Comparison of ENCODE assay signal across 9 cellular contexts in the genomic region with DNA sequence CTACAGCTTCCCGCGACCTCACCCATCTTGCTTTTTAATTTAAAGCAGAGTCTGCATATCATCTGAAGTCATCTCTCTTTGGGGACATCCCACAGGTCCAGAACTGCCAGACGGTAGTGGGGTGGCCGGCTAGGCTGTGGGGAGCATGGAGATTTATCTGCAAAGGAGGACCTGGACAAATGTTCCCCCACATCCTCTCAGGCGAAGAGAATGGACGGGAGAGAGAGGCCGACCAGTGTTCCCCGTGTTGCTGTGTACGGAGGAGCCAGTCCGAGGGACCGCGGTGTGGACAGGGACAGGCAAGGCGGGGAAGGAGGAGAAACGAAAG. TPM values are rescaled to one million over a fixed set of nuclear protein-coding genes. Genes with fewer than 3 reads are reported as not detected.
DNase-seq lines count a peak whose midpoint lies in the region; ATAC-seq, FAIRE-seq and TF ChIP-seq lines count a peak whose summit lies in the region.
"Had no signal": no experiment of that assay in that cellular context is flagged by ENCODE, and none has a peak within 500 bp of the region (broad histone marks: within the 10 kb centered on the region; RNA-seq: fewer than 3 reads in every experiment).

No MANE protein-coding gene starts in this region.

- H3K9me3 Mint-ChIP-seq in HFFc6 = no peaks in the 10 kb centered on the region

- no peaks in the 10 kb centered on the region for H3K9me3 ChIP-seq in ascending aorta
- H3K9me3 ChIP-seq in kidney (ENCODE audit: control insufficient read depth in 1 of 2, low read length in 2 of 2) = no peaks in the 10 kb centered on the region
- H3K9me3 ChIP-seq in smooth muscle cell (replicated peaks; ENCODE audit: low read depth) = no peaks in the 10 kb centered on the region
- no peaks in the 10 kb centered on the region for H3K9me3 ChIP-seq in MM.1S (replicated peaks; ENCODE audit: insufficient read depth, low read length)

- H3K4me1 Mint-ChIP-seq in HFFc6 (ENCODE audit: low read depth) = peaks cover 29% of the 10 kb centered on the region

- H2AFZ ChIP-seq in smooth muscle cell (ENCODE audit: low read depth) (no peak overlapping the region), MM.1S (ENCODE audit: low read length) (no peak overlapping the region)

- no peak for FAIRE-seq in kidney (lab: Jason Lieb, UNC)

- peaks cover 28% of the 10 kb centered on the region for H3K27me3 Mint-ChIP-seq in HFFc6 (ENCODE audit: insufficient read depth)

- no peaks in the 10 kb centered on the region for H3K79me2 ChIP-seq in smooth muscle cell (ENCODE audit: low read depth)
- H3K79me2 ChIP-seq in MM.1S (ENCODE audit: low read length) = no peaks in the 10 kb centered on the region

- H3K4me2 ChIP-seq in smooth muscle cell = peak overlapping the region; percentile 82
- H3K4me2 ChIP-seq in MM.1S (ENCODE audit: low read depth, low read length) = no peak overlapping the region

- H3K4me3 Mint-ChIP-seq in HFFc6 = peak overlapping the region; percentile 84

- DNase-seq in HFFc6 (no peak), ascending aorta (ENCODE audit: low spot score in 2 of 2) (no peak), kidney (no peak), smooth muscle cell (lab: John Stamatoyannopoulos, UW; ENCODE audit: unreplicated experiment) (no peak), GDM1 (lab: John Stamatoyannopoulos, UW) (no peak), inferior parietal cortex (ENCODE audit: extremely low spot score) (no peak), MM.1S (no peak)

- H3K9me2 ChIP-seq in MM.1S (replicated peaks; ENCODE audit: insufficient read depth, low read length) = no peaks in the 10 kb centered on the region

- H3K4me3 ChIP-seq in ascending aorta = peak overlapping the region; percentile 54 to 88
- H3K4me3 ChIP-seq in kidney (ENCODE audit: low read length in 2 of 2) = peak overlapping the region; percentile 43 to 65
- peak overlapping the region; percentile 45 for H3K4me3 ChIP-seq in smooth muscle cell
- no peak overlapping the region for H3K4me3 ChIP-seq in MM.1S (ENCODE audit: low read length)

- H4K20me1 ChIP-seq in smooth muscle cell (ENCODE audit: low read depth) (no peaks in the 10 kb centered on the region), MM.1S (ENCODE audit: insufficient read depth, low read length) (no peaks in the 10 kb centered on the region)

- H3K27ac Mint-ChIP-seq in HFFc6 = no peak overlapping the region

- H3K36me3 ChIP-seq in ascending aorta = no peaks in the 10 kb centered on the region
- no peaks in the 10 kb centered on the region for H3K36me3 ChIP-seq in kidney (ENCODE audit: control insufficient read depth in 1 of 2, insufficient read depth in 2 of 2, low read length in 2 of 2)
- no peaks in the 10 kb centered on the region for H3K36me3 ChIP-seq in smooth muscle cell (ENCODE audit: low read depth)
- no peaks in the 10 kb centered on the region for H3K36me3 ChIP-seq in MM.1S (replicated peaks; ENCODE audit: insufficient read depth, low read length)

- H3F3A ChIP-seq in smooth muscle cell (ENCODE audit: low read depth) = peaks cover 1% of the 10 kb centered on the region
- H3F3A ChIP-seq in MM.1S (ENCODE audit: insufficient read depth, low read length) = no peaks in the 10 kb centered on the region

- peaks cover 6% of the 10 kb centered on the region; the same call in 1 of the 2 replicates for H3K36me3 Mint-ChIP-seq in HFFc6 (ENCODE audit: low read depth)

- peaks cover 6 to 12% of the 10 kb centered on the region in 2 donors for H3K4me1 ChIP-seq in ascending aorta
- peaks cover 0 to 5% of the 10 kb centered on the region in 2 donors for H3K4me1 ChIP-seq in kidney (ENCODE audit: control insufficient read depth in 1 of 2, insufficient read depth in 1 of 2, low read depth in 1 of 2, low read length in 2 of 2)
- H3K4me1 ChIP-seq in smooth muscle cell (ENCODE audit: low read depth) = peaks cover 6% of the 10 kb centered on the region
- no peaks in the 10 kb centered on the region for H3K4me1 ChIP-seq in MM.1S (ENCODE audit: low read length)

- H3K9ac ChIP-seq in kidney (ENCODE audit: low read length in 2 of 2) (peak overlapping the region in 1 of 2 donors; percentile 67), smooth muscle cell (ENCODE audit: low read depth) (no peak overlapping the region), MM.1S (ENCODE audit: low read length) (no peak overlapping the region)

- H3K27ac ChIP-seq in ascending aorta (peak overlapping the region; percentile 88 to 96), kidney (ENCODE audit: low read depth in 2 of 2, low read length in 2 of 2) (peak overlapping the region; percentile 11 to 74), smooth muscle cell (ENCODE audit: low read depth) (no peak overlapping the region), MM.1S (ENCODE audit: low read length) (no peak overlapping the region)

- intact Hi-C loops in ascending aorta (cut with DNase I) (loop anchor here (2.0 to 10.0 kb wide), 2 partner anchors 51 to 553 kb away; a partner anchor contains a TSS), kidney (cut with DNase I) (no loop called here)

- no peak for ATAC-seq in GM18870 (IDR thresholded peaks at IDR 0.05; ENCODE audit: unreplicated experiment)

- 17% methylated on average over 14 of the region's 14 CpGs for WGBS in smooth muscle cell (ENCODE audit: low lambda C conversion rate)

- no peak for TF ChIP-seq CTCF in HFFc6 (IDR thresholded peaks at IDR 0.05)
- no peak for TF ChIP-seq CTCF in ascending aorta (IDR thresholded peaks at IDR 0.05)
- no peak for TF ChIP-seq CTCF in kidney (IDR thresholded peaks at IDR 0.05; ENCODE audit: borderline replicate concordance, extremely low read depth, insufficient read depth)
- TF ChIP-seq CTCF in smooth muscle cell (IDR thresholded peaks at IDR 0.05; ENCODE audit: borderline replicate concordance, insufficient read depth, poor library complexity, severe bottlenecking) = no peak
- no peak for TF ChIP-seq CTCF in MM.1S (IDR thresholded peaks at IDR 0.05; ENCODE audit: low read length)

- H3K27me3 ChIP-seq in ascending aorta (no peaks in the 10 kb centered on the region), smooth muscle cell (ENCODE audit: low read depth) (peaks cover 61% of the 10 kb centered on the region), MM.1S (replicated peaks; ENCODE audit: insufficient read depth, low read length) (peaks cover 71% of the 10 kb centered on the region)

RNA-seq across cellular contexts. Expression of a gene that starts 0.7 kb away (rescaled TPM):
- total RNA-seq in HFFc6 (2021; fragmentation: NEBNext Ultra II Directional; extraction: Animal tissue kit (Norgen Biotek cat#: 25700)) = under 1 TPM in 5 of 6 experiments, not detected in 1; 0.21 to 0.41 (median 0.28) TPM
- total RNA-seq in ascending aorta (105 TPM), kidney (27.9 TPM), smooth muscle cell (not detected in 2 replicates)
- polyA plus RNA-seq in kidney (ENCODE audit: insufficient read depth, low read depth, low replicate concordance) (15.3 TPM), smooth muscle cell (0.19 TPM in 1 of 2 replicates, not detected in the other)

RNA-seq across cellular contexts. Expression of a gene that starts 6.2 kb away (rescaled TPM):
- total RNA-seq in HFFc6 (2021; fragmentation: NEBNext Ultra II Directional; extraction: Animal tissue kit (Norgen Biotek cat#: 25700)) = 100 to 1,000 TPM; 192 to 469 (median 458) TPM
- total RNA-seq in ascending aorta (456 TPM), kidney (258 TPM), smooth muscle cell (0.67 and 2.0 TPM in 2 replicates)
- polyA plus RNA-seq in kidney (ENCODE audit: insufficient read depth, low read depth, low replicate concordance) (191 TPM), smooth muscle cell (2.2 and 10.3 TPM in 2 replicates)

RNA-seq across cellular contexts. Expression of a gene that starts 6.7 kb away (rescaled TPM):
- 1 to 10 TPM in 1 of 6 experiments, under 1 TPM in 1, not detected in 4; 0.50 to 1.5 TPM for total RNA-seq in HFFc6 (2021; fragmentation: NEBNext Ultra II Directional; extraction: Animal tissue kit (Norgen Biotek cat#: 25700))
- total RNA-seq in ascending aorta = 183 TPM
- total RNA-seq in kidney = 19.8 TPM
- 3.1 TPM for polyA plus RNA-seq in kidney (ENCODE audit: insufficient read depth, low read depth, low replicate concordance)
- total RNA-seq in smooth muscle cell = not detected in 2 replicates
- polyA plus RNA-seq in smooth muscle cell = not detected in 2 replicates

RNA-seq across cellular contexts. Expression of a gene that starts 19.9 kb away (rescaled TPM):
- not detected for total RNA-seq in HFFc6 (2021; fragmentation: NEBNext Ultra II Directional; extraction: Animal tissue kit (Norgen Biotek cat#: 25700))
- not detected for total RNA-seq in ascending aorta
- total RNA-seq in kidney = not detected
- polyA plus RNA-seq in kidney (ENCODE audit: insufficient read depth, low read depth, low replicate concordance) = not detected
- total RNA-seq in smooth muscle cell = not detected in 2 replicates
- polyA plus RNA-seq in smooth muscle cell = not detected in 2 replicates
- total RNA-seq: dermis microvascular lymphatic vessel endothelial cell had no signal

RNA-seq across cellular contexts. Expression of a gene that starts 23.4 kb away (rescaled TPM):
- total RNA-seq in HFFc6 (2021; fragmentation: NEBNext Ultra II Directional; extraction: Animal tissue kit (Norgen Biotek cat#: 25700)) = 1,000 to 10,000 TPM in 3 of 6 experiments, 100 to 1,000 TPM in 3; 623 to 1,524 (median 1,044) TPM
- total RNA-seq in ascending aorta = 602 TPM
- 507 TPM for total RNA-seq in kidney
- 315 TPM for polyA plus RNA-seq in kidney (ENCODE audit: insufficient read depth, low read depth, low replicate concordance)
- 12.6 and 14.8 TPM in 2 replicates for total RNA-seq in smooth muscle cell
- polyA plus RNA-seq in smooth muscle cell = 171 and 225 TPM in 2 replicates

Comparison
In these comparisons a context has a peak if more than half of its experiments do, and no peak if none do; other contexts are left out.
1. H3K27ac ChIP-seq: peak in ascending aorta (2 of 2) and kidney (2 of 2); none in smooth muscle cell (single experiment) and MM.1S (single experiment).
2. RNA of a gene that starts 0.7 kb away (total RNA-seq): 105 TPM in ascending aorta (single experiment) and 27.9 TPM in kidney (single experiment); 0.21 to 0.41 TPM in HFFc6 and not detected in smooth muscle cell; every median in the first group is over 10 times any median in the second.
3. RNA of a gene that starts 6.2 kb away (total RNA-seq): 192 to 469 TPM in HFFc6, 456 TPM in ascending aorta (single experiment) and 258 TPM in kidney (single experiment); 0.67 to 2.0 TPM in smooth muscle cell; every median in the first group is over 10 times any median in the second.